Comparison of ENCODE assay signal across 1 cellular context in genomic region chr14:27205036-27205435, GRCh38.
A peak's percentile ranks its signal among the peaks of the same experiment; 100 is the strongest.
TF ChIP-seq lines count a peak whose summit lies in the region.

No MANE protein-coding gene starts in this region.

TF ChIP-seq in HepG2, 621 proteins besides CTCF, POLR2A, EP300 and RAD21:
- no peak for TF ChIP-seq BCLAF1 (IDR thresholded peaks at IDR 0.05)
- TF ChIP-seq ZNF678 (CRISPR knock-in tag; IDR thresholded peaks at IDR 0.05), result no peak
- TF ChIP-seq MAFF (IDR thresholded peaks at IDR 0.05; ENCODE audit: low read depth, low read length), result peak; percentile 67
- TF ChIP-seq MAFK (conservative IDR thresholded peaks at IDR 0.05 in 1 of 2, IDR thresholded peaks at IDR 0.05 in 1 of 2; ENCODE audit: low read length in 2 of 2), result peak; percentile 80 to 85
